Comparison of ENCODE assay signal across 1 cellular context in genomic region chr1:111778066-111778465, GRCh38.
TF ChIP-seq lines count a peak whose summit lies in the region.

No MANE protein-coding gene starts in this region.

TF ChIP-seq in WTC11, 78 proteins besides CTCF, POLR2A, EP300 and RAD21 (continued from another document):
- TF ChIP-seq PRDM15 (CRISPR knock-in tag; IDR thresholded peaks at IDR 0.05) (no peak), IRF2 (CRISPR knock-in tag; IDR thresholded peaks at IDR 0.05; ENCODE audit: borderline replicate concordance, low read depth) (no peak), CREB1 (CRISPR knock-in tag; IDR thresholded peaks at IDR 0.05) (no peak), ZNF532 (CRISPR knock-in tag; IDR thresholded peaks at IDR 0.05; ENCODE audit: borderline replicate concordance) (no peak), OVOL2 (CRISPR knock-in tag; IDR thresholded peaks at IDR 0.05; ENCODE audit: borderline replicate concordance) (no peak), JAZF1 (CRISPR knock-in tag; IDR thresholded peaks at IDR 0.05) (no peak), GRHL2 (CRISPR knock-in tag; IDR thresholded peaks at IDR 0.05; ENCODE audit: insufficient replicate concordance, severe bottlenecking) (no peak), ZNF423 (CRISPR knock-in tag; IDR thresholded peaks at IDR 0.05) (no peak), ZBTB21 (CRISPR knock-in tag; IDR thresholded peaks at IDR 0.05; ENCODE audit: borderline replicate concordance) (no peak), GABPB1 (CRISPR knock-in tag; IDR thresholded peaks at IDR 0.05) (no peak)
- TF ChIP-seq, protein P1, sequence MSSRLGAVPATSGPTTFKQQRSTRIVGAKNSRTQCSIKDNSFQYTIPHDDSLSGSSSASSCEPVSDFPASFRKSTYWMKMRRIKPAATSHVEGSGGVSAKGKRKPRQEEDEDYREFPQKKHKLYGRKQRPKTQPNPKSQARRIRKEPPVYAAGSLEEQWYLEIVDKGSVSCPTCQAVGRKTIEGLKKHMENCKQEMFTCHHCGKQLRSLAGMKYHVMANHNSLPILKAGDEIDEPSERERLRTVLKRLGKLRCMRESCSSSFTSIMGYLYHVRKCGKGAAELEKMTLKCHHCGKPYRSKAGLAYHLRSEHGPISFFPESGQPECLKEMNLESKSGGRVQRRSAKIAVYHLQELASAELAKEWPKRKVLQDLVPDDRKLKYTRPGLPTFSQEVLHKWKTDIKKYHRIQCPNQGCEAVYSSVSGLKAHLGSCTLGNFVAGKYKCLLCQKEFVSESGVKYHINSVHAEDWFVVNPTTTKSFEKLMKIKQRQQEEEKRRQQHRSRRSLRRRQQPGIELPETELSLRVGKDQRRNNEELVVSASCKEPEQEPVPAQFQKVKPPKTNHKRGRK (CRISPR knock-in tag; IDR thresholded peaks at IDR 0.05; ENCODE audit: borderline replicate concordance) = no peak
- TF ChIP-seq, protein P2, sequence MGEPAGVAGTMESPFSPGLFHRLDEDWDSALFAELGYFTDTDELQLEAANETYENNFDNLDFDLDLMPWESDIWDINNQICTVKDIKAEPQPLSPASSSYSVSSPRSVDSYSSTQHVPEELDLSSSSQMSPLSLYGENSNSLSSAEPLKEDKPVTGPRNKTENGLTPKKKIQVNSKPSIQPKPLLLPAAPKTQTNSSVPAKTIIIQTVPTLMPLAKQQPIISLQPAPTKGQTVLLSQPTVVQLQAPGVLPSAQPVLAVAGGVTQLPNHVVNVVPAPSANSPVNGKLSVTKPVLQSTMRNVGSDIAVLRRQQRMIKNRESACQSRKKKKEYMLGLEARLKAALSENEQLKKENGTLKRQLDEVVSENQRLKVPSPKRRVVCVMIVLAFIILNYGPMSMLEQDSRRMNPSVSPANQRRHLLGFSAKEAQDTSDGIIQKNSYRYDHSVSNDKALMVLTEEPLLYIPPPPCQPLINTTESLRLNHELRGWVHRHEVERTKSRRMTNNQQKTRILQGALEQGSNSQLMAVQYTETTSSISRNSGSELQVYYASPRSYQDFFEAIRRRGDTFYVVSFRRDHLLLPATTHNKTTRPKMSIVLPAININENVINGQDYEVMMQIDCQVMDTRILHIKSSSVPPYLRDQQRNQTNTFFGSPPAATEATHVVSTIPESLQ (CRISPR knock-in tag; IDR thresholded peaks at IDR 0.05) = no peak
- TF ChIP-seq, protein P3, sequence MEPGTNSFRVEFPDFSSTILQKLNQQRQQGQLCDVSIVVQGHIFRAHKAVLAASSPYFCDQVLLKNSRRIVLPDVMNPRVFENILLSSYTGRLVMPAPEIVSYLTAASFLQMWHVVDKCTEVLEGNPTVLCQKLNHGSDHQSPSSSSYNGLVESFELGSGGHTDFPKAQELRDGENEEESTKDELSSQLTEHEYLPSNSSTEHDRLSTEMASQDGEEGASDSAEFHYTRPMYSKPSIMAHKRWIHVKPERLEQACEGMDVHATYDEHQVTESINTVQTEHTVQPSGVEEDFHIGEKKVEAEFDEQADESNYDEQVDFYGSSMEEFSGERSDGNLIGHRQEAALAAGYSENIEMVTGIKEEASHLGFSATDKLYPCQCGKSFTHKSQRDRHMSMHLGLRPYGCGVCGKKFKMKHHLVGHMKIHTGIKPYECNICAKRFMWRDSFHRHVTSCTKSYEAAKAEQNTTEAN (CRISPR knock-in tag; IDR thresholded peaks at IDR 0.05) = no peak
- TF ChIP-seq, protein P4, sequence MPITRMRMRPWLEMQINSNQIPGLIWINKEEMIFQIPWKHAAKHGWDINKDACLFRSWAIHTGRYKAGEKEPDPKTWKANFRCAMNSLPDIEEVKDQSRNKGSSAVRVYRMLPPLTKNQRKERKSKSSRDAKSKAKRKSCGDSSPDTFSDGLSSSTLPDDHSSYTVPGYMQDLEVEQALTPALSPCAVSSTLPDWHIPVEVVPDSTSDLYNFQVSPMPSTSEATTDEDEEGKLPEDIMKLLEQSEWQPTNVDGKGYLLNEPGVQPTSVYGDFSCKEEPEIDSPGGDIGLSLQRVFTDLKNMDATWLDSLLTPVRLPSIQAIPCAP (CRISPR knock-in tag; IDR thresholded peaks at IDR 0.05) = no peak
